Comparison of ENCODE assay signal across 8 cellular contexts in the genomic region with DNA sequence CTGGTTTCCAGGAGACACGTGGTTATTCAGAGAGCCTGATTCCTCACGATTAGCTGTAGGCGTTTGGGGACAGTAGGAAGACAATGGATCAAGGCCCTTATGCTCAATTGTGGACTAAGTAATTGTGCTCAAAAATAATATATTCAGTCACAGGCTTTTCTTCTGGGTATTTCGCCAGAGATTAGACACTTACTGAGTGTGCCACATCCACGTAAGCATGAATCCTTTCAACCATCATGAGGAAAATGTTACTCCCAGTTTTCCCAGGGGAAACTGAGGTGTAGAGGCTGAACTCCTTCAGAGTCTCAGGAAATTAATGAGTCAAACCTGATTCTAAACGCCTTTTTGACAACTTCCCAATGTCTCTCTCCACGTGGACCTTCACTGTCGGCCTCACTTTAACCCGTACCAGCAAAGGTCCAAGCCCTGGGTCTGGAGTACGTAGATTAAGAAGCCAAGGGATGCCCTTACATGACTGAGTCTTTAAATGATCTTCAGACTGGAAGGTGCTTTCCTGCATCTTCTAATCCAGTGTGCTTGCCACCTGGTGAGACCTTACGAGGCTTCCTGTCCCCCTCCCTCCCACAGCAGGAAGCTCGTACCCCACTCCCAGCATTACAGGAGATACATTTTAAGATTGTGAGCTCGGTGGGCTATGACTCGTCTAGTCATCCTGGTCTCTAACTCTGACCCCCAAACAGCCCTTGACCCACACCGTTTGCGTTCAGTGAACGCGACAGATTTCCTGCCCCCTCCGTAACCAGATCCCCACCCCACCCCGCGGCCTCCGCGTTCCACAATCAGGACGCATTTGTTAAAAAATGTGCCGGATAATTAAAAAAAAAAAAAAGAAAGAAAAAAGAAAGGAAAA. TPM values are rescaled to one million over a fixed set of nuclear protein-coding genes. Genes with fewer than 3 reads are reported as not detected.
DNase-seq lines count a peak whose midpoint lies in the region; ATAC-seq and TF ChIP-seq lines count a peak whose summit lies in the region.

No MANE protein-coding gene starts in this region.

- CTCF ChIA-PET in activated B cell treated with CpG ODN at 0.5 μM for 24 hours (lab: Charles Lee): interaction anchor here (1.9 kb wide), 1 partner anchor 44 kb away, joined by 6 read pairs; no protein-coding TSS in a partner anchor

- H3K4me3 ChIP-seq in urinary bladder (ENCODE audit: low read depth, low read length): peak overlapping the region; percentile 71

- no peaks in the 10 kb centered on the region for H3K4me1 ChIP-seq in urinary bladder (ENCODE audit: insufficient read depth)

- H3K27ac ChIP-seq in urinary bladder (ENCODE audit: low read depth): peak overlapping the region; percentile 95

- H3K4me1 Mint-ChIP-seq in activated B cell treated with CpG ODN at 0.5 μM for 24 hours: peaks cover 54% of the 10 kb centered on the region
- peaks cover 39 to 59% of the 10 kb centered on the region in 2 donors for H3K4me1 Mint-ChIP-seq in natural killer cell

- POLR2A ChIA-PET in activated B cell treated with CpG ODN at 0.5 μM for 24 hours (lab: Charles Lee): interaction anchor here (0.6 to 6.5 kb wide), 12 partner anchors 8 to 478 kb away, joined by 3 to 113 read pairs (median 10); a partner anchor contains a TSS

- H3K4me3 Mint-ChIP-seq in activated B cell treated with CpG ODN at 0.5 μM for 24 hours (peak overlapping the region; percentile 96), natural killer cell (peak overlapping the region; percentile 98)

- H3K36me3 Mint-ChIP-seq in activated B cell treated with CpG ODN at 0.5 μM for 24 hours (ENCODE audit: low read depth): peaks cover 30% of the 10 kb centered on the region
- H3K36me3 Mint-ChIP-seq in natural killer cell: no peaks in the 10 kb centered on the region

- H3K36me3 ChIP-seq in urinary bladder (ENCODE audit: insufficient read depth): no peaks in the 10 kb centered on the region

- WGBS in urinary bladder: 6% methylated on average over 25 of the region's 25 CpGs

- H3K27ac Mint-ChIP-seq in activated B cell treated with CpG ODN at 0.5 μM for 24 hours (peak overlapping the region; percentile 99), natural killer cell (peak overlapping the region; percentile 90 to 94)

- intact Hi-C loops in activated B cell treated with CpG ODN at 0.5 μM for 24 hours (cut with micrococcal nuclease): no loop called here
- intact Hi-C loops in natural killer cell (cut with micrococcal nuclease): loop anchor here (2.0 to 10.0 kb wide), 4 partner anchors 43 to 555 kb away; a partner anchor contains a TSS

- no peak for TF ChIP-seq CTCF in GM20000 (IDR thresholded peaks at IDR 0.05; ENCODE audit: extremely low read depth, missing control alignments)
- TF ChIP-seq CTCF in activated B cell treated with CpG ODN at 0.5 μM for 24 hours (IDR thresholded peaks at IDR 0.05): no peak
- no peak for TF ChIP-seq CTCF in natural killer cell (IDR thresholded peaks at IDR 0.05)

- no peaks in the 10 kb centered on the region for H3K9me3 Mint-ChIP-seq in activated B cell treated with CpG ODN at 0.5 μM for 24 hours
- H3K9me3 Mint-ChIP-seq in natural killer cell: no peaks in the 10 kb centered on the region

- H3K27me3 Mint-ChIP-seq in activated B cell treated with CpG ODN at 0.5 μM for 24 hours (no peaks in the 10 kb centered on the region), natural killer cell (ENCODE audit: low read depth in 2 of 2) (no peaks in the 10 kb centered on the region)

- DNase-seq in A172 (ENCODE audit: low spot score) (peak; percentile 28), GM20000 (ENCODE audit: low spot score) (peak; percentile 32), activated B cell treated with CpG ODN at 0.5 μM for 24 hours (peak; percentile 19), natural killer cell (peak; percentile 20), EL (no peak), UCSD-AML1 (lab: John Stamatoyannopoulos, UW; ENCODE audit: unreplicated experiment) (no peak)
- peak; percentile 28 for DNase-seq in effector CD4-positive, alpha-beta T cell

- ATAC-seq in activated B cell treated with CpG ODN at 0.5 μM for 24 hours (ENCODE audit: low read depth) (no peak), natural killer cell (no peak)

RNA-seq across cellular contexts. Expression of a gene that starts 1.7 kb away (rescaled TPM):
- 2,848 and 2,886 TPM in 2 replicates for total RNA-seq in A172 (2014; rRNA removed; shearing (Covaris generic))
- total RNA-seq in activated B cell treated with CpG ODN at 0.5 μM for 24 hours: 1,253 and 1,275 TPM in 2 replicates
- 100 to 1,000 TPM; 121 to 180 (median 155) TPM for total RNA-seq in natural killer cell
- total RNA-seq in urinary bladder: 230 TPM
- 524 TPM for polyA plus RNA-seq in urinary bladder

RNA-seq across cellular contexts. Expression of a gene that starts 31.7 kb away (rescaled TPM):
- 3.2 TPM in 1 of 2 replicates, not detected in the other for total RNA-seq in A172 (2014; rRNA removed; shearing (Covaris generic))
- not detected in 2 replicates for total RNA-seq in activated B cell treated with CpG ODN at 0.5 μM for 24 hours
- not detected for total RNA-seq in natural killer cell
- total RNA-seq in urinary bladder: 0.74 TPM
- polyA plus RNA-seq in urinary bladder: 0.19 TPM

RNA-seq across cellular contexts. Expression of a gene that starts 43.0 kb away (rescaled TPM):
- total RNA-seq in A172 (2014; rRNA removed; shearing (Covaris generic)): 30.4 and 32.3 TPM in 2 replicates
- 70.7 and 81.4 TPM in 2 replicates for total RNA-seq in activated B cell treated with CpG ODN at 0.5 μM for 24 hours
- total RNA-seq in natural killer cell: 100 to 1,000 TPM; 132 to 135 (median 132) TPM
- total RNA-seq in urinary bladder: 33.7 TPM
- 41.6 TPM for polyA plus RNA-seq in urinary bladder

Comparison
In these comparisons a context has a peak if more than half of its experiments do, and no peak if none do; other contexts are left out.
1. DNase-seq: peak in A172 (single experiment), GM20000 (single experiment), activated B cell treated with CpG ODN at 0.5 μM for 24 hours (single experiment), effector CD4-positive, alpha-beta T cell (single experiment) and natural killer cell (single experiment); none in EL (single experiment) and UCSD-AML1 (single experiment).